ENCODE assay signal across 1 cellular context in the genomic region with DNA sequence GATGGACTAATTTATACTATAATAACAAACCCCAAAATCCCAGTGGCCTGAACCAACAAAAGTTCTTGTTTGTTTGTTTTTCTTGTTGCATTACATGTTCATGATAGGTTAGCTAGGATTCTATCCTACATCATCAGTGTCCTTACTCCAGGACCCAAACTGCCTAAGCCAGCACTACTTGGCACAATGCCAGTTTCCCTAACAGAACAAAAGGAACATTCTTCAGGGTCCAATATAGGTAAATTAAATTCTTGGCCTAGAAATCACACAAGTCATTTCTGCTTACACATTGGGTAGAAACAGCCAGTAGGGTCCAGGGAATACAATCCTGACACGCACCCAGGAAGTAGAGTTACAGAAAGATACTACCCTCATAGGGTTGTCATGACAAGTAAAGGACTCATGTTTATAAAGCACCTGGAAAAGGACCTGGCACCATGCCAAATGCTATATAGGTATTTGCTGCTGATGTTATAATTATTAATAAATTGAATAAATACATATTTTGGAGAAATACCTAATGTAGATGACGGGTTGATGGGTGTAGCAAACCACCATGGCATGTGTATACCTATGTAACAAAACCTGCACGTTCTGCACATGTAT.
TF ChIP-seq lines count a peak whose summit lies in the region.

No MANE protein-coding gene starts in this region.

TF ChIP-seq in HEK293, 187 proteins besides CTCF, POLR2A, EP300 and RAD21 (continued from another document and continues in another):
- TF ChIP-seq, protein P1, sequence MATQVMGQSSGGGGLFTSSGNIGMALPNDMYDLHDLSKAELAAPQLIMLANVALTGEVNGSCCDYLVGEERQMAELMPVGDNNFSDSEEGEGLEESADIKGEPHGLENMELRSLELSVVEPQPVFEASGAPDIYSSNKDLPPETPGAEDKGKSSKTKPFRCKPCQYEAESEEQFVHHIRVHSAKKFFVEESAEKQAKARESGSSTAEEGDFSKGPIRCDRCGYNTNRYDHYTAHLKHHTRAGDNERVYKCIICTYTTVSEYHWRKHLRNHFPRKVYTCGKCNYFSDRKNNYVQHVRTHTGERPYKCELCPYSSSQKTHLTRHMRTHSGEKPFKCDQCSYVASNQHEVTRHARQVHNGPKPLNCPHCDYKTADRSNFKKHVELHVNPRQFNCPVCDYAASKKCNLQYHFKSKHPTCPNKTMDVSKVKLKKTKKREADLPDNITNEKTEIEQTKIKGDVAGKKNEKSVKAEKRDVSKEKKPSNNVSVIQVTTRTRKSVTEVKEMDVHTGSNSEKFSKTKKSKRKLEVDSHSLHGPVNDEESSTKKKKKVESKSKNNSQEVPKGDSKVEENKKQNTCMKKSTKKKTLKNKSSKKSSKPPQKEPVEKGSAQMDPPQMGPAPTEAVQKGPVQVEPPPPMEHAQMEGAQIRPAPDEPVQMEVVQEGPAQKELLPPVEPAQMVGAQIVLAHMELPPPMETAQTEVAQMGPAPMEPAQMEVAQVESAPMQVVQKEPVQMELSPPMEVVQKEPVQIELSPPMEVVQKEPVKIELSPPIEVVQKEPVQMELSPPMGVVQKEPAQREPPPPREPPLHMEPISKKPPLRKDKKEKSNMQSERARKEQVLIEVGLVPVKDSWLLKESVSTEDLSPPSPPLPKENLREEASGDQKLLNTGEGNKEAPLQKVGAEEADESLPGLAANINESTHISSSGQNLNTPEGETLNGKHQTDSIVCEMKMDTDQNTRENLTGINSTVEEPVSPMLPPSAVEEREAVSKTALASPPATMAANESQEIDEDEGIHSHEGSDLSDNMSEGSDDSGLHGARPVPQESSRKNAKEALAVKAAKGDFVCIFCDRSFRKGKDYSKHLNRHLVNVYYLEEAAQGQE (tag by site-specific recombination; IDR thresholded peaks at IDR 0.05): no peak
- TF ChIP-seq, protein P2, sequence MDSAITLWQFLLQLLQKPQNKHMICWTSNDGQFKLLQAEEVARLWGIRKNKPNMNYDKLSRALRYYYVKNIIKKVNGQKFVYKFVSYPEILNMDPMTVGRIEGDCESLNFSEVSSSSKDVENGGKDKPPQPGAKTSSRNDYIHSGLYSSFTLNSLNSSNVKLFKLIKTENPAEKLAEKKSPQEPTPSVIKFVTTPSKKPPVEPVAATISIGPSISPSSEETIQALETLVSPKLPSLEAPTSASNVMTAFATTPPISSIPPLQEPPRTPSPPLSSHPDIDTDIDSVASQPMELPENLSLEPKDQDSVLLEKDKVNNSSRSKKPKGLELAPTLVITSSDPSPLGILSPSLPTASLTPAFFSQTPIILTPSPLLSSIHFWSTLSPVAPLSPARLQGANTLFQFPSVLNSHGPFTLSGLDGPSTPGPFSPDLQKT (IDR thresholded peaks at IDR 0.05; ENCODE audit: borderline replicate concordance, low read depth, low read length): no peak
- TF ChIP-seq ZNF660 (tag by site-specific recombination; IDR thresholded peaks at IDR 0.05): peak; percentile 67; the same call in 1 of the 2 replicates
- TF ChIP-seq, protein P3, sequence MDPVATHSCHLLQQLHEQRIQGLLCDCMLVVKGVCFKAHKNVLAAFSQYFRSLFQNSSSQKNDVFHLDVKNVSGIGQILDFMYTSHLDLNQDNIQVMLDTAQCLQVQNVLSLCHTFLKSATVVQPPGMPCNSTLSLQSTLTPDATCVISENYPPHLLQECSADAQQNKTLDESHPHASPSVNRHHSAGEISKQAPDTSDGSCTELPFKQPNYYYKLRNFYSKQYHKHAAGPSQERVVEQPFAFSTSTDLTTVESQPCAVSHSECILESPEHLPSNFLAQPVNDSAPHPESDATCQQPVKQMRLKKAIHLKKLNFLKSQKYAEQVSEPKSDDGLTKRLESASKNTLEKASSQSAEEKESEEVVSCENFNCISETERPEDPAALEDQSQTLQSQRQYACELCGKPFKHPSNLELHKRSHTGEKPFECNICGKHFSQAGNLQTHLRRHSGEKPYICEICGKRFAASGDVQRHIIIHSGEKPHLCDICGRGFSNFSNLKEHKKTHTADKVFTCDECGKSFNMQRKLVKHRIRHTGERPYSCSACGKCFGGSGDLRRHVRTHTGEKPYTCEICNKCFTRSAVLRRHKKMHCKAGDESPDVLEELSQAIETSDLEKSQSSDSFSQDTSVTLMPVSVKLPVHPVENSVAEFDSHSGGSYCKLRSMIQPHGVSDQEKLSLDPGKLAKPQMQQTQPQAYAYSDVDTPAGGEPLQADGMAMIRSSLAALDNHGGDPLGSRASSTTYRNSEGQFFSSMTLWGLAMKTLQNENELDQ (tag by site-specific recombination; IDR thresholded peaks at IDR 0.05; ENCODE audit: low read depth): no peak
- TF ChIP-seq, protein P4, sequence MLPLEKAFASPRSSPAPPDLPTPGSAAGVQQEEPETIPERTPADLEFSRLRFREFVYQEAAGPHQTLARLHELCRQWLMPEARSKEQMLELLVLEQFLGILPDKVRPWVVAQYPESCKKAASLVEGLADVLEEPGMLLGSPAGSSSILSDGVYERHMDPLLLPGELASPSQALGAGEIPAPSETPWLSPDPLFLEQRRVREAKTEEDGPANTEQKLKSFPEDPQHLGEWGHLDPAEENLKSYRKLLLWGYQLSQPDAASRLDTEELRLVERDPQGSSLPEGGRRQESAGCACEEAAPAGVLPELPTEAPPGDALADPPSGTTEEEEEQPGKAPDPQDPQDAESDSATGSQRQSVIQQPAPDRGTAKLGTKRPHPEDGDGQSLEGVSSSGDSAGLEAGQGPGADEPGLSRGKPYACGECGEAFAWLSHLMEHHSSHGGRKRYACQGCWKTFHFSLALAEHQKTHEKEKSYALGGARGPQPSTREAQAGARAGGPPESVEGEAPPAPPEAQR (tag by site-specific recombination; IDR thresholded peaks at IDR 0.05): no peak
- TF ChIP-seq ZNF311 (tag by site-specific recombination; IDR thresholded peaks at IDR 0.05; ENCODE audit: borderline replicate concordance): no peak
- peak; percentile 86 for TF ChIP-seq ZNF544 (tag by site-specific recombination; IDR thresholded peaks at IDR 0.05)
- no peak for TF ChIP-seq ZNF140 (tag by site-specific recombination; IDR thresholded peaks at IDR 0.05)
- no peak for TF ChIP-seq BCL11A (tag by site-specific recombination; IDR thresholded peaks at IDR 0.05; ENCODE audit: low read depth)
- TF ChIP-seq ZNF510 (tag by site-specific recombination; IDR thresholded peaks at IDR 0.05; ENCODE audit: insufficient replicate concordance): peak; percentile 40
- TF ChIP-seq ZNF837 (tag by site-specific recombination; IDR thresholded peaks at IDR 0.05): no peak
- TF ChIP-seq ZNF561 (tag by site-specific recombination; IDR thresholded peaks at IDR 0.05; ENCODE audit: borderline replicate concordance): peak; percentile 73; the same call in 1 of the 2 replicates
- no peak for TF ChIP-seq ZNF658 (tag by site-specific recombination; IDR thresholded peaks at IDR 0.05)
- TF ChIP-seq ZNF138 (tag by site-specific recombination; IDR thresholded peaks at IDR 0.05; ENCODE audit: borderline replicate concordance): no peak
- TF ChIP-seq, protein P5, sequence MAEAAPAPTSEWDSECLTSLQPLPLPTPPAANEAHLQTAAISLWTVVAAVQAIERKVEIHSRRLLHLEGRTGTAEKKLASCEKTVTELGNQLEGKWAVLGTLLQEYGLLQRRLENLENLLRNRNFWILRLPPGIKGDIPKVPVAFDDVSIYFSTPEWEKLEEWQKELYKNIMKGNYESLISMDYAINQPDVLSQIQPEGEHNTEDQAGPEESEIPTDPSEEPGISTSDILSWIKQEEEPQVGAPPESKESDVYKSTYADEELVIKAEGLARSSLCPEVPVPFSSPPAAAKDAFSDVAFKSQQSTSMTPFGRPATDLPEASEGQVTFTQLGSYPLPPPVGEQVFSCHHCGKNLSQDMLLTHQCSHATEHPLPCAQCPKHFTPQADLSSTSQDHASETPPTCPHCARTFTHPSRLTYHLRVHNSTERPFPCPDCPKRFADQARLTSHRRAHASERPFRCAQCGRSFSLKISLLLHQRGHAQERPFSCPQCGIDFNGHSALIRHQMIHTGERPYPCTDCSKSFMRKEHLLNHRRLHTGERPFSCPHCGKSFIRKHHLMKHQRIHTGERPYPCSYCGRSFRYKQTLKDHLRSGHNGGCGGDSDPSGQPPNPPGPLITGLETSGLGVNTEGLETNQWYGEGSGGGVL (tag by site-specific recombination; IDR thresholded peaks at IDR 0.05): peak; percentile 34; the same call in 1 of the 2 replicates
- peak; percentile 34; the same call in 1 of the 2 replicates for TF ChIP-seq SALL2 (tag by site-specific recombination; IDR thresholded peaks at IDR 0.05; ENCODE audit: borderline replicate concordance)
- TF ChIP-seq, protein P6, sequence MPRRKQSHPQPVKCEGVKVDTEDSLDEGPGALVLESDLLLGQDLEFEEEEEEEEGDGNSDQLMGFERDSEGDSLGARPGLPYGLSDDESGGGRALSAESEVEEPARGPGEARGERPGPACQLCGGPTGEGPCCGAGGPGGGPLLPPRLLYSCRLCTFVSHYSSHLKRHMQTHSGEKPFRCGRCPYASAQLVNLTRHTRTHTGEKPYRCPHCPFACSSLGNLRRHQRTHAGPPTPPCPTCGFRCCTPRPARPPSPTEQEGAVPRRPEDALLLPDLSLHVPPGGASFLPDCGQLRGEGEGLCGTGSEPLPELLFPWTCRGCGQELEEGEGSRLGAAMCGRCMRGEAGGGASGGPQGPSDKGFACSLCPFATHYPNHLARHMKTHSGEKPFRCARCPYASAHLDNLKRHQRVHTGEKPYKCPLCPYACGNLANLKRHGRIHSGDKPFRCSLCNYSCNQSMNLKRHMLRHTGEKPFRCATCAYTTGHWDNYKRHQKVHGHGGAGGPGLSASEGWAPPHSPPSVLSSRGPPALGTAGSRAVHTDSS (tag by site-specific recombination; IDR thresholded peaks at IDR 0.05): no peak
- TF ChIP-seq ZNF48 (tag by site-specific recombination; IDR thresholded peaks at IDR 0.05): no peak
- peak; percentile 69 for TF ChIP-seq ZNF184 (tag by site-specific recombination; IDR thresholded peaks at IDR 0.05)
- TF ChIP-seq ZNF341 (tag by site-specific recombination; IDR thresholded peaks at IDR 0.05; ENCODE audit: low read depth): no peak
- TF ChIP-seq ZNF626 (tag by site-specific recombination; IDR thresholded peaks at IDR 0.05): 0 out of 2 replicates have a peak, but pooled peaks have one; percentile 48
- TF ChIP-seq ZNF621 (tag by site-specific recombination; IDR thresholded peaks at IDR 0.05): no peak
- peak; percentile 25 for TF ChIP-seq ZNF529 (tag by site-specific recombination; IDR thresholded peaks at IDR 0.05; ENCODE audit: insufficient replicate concordance)
- TF ChIP-seq ZNF266 (tag by site-specific recombination; IDR thresholded peaks at IDR 0.05; ENCODE audit: low read depth): no peak
- TF ChIP-seq, protein P7, sequence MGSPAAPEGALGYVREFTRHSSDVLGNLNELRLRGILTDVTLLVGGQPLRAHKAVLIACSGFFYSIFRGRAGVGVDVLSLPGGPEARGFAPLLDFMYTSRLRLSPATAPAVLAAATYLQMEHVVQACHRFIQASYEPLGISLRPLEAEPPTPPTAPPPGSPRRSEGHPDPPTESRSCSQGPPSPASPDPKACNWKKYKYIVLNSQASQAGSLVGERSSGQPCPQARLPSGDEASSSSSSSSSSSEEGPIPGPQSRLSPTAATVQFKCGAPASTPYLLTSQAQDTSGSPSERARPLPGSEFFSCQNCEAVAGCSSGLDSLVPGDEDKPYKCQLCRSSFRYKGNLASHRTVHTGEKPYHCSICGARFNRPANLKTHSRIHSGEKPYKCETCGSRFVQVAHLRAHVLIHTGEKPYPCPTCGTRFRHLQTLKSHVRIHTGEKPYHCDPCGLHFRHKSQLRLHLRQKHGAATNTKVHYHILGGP (tag by site-specific recombination; IDR thresholded peaks at IDR 0.05): peak; percentile 72; the same call in 1 of the 2 replicates
- peak; percentile 27; the same call in 1 of the 2 replicates for TF ChIP-seq ZNF624 (tag by site-specific recombination; IDR thresholded peaks at IDR 0.05)
- no peak for TF ChIP-seq HOXD13 (CRISPR knock-in tag; IDR thresholded peaks at IDR 0.05; ENCODE audit: borderline replicate concordance)
- TF ChIP-seq ZNF677 (tag by site-specific recombination; IDR thresholded peaks at IDR 0.05): 0 out of 2 replicates have a peak, but pooled peaks have one; percentile 38
- no peak for TF ChIP-seq KLF9 (tag by site-specific recombination; IDR thresholded peaks at IDR 0.05; ENCODE audit: low read depth)
- TF ChIP-seq ZSCAN23 (tag by site-specific recombination; IDR thresholded peaks at IDR 0.05): no peak
- peak; percentile 44; the same call in 1 of the 2 replicates for TF ChIP-seq ZNF214 (tag by site-specific recombination; IDR thresholded peaks at IDR 0.05; ENCODE audit: borderline replicate concordance)
- no peak for TF ChIP-seq MZF1 (tag by site-specific recombination; IDR thresholded peaks at IDR 0.05; ENCODE audit: borderline replicate concordance)
- TF ChIP-seq, protein P8, sequence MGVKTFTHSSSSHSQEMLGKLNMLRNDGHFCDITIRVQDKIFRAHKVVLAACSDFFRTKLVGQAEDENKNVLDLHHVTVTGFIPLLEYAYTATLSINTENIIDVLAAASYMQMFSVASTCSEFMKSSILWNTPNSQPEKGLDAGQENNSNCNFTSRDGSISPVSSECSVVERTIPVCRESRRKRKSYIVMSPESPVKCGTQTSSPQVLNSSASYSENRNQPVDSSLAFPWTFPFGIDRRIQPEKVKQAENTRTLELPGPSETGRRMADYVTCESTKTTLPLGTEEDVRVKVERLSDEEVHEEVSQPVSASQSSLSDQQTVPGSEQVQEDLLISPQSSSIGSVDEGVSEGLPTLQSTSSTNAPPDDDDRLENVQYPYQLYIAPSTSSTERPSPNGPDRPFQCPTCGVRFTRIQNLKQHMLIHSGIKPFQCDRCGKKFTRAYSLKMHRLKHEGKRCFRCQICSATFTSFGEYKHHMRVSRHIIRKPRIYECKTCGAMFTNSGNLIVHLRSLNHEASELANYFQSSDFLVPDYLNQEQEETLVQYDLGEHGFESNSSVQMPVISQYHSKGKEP (tag by site-specific recombination; IDR thresholded peaks at IDR 0.05): 0 out of 2 replicates have a peak, but pooled peaks have one; percentile 44
- no peak for TF ChIP-seq ZEB2 (tag by site-specific recombination; IDR thresholded peaks at IDR 0.05)
- peak; percentile 71 for TF ChIP-seq ZNF549 (tag by site-specific recombination; IDR thresholded peaks at IDR 0.05)
- no peak for TF ChIP-seq HOXC10 (CRISPR knock-in tag; IDR thresholded peaks at IDR 0.05)
- TF ChIP-seq ZNF391 (tag by site-specific recombination; IDR thresholded peaks at IDR 0.05; ENCODE audit: borderline replicate concordance, low read depth): no peak
- peak; percentile 94 for TF ChIP-seq ZNF776 (tag by site-specific recombination; IDR thresholded peaks at IDR 0.05; ENCODE audit: borderline replicate concordance)
- TF ChIP-seq, protein P9, sequence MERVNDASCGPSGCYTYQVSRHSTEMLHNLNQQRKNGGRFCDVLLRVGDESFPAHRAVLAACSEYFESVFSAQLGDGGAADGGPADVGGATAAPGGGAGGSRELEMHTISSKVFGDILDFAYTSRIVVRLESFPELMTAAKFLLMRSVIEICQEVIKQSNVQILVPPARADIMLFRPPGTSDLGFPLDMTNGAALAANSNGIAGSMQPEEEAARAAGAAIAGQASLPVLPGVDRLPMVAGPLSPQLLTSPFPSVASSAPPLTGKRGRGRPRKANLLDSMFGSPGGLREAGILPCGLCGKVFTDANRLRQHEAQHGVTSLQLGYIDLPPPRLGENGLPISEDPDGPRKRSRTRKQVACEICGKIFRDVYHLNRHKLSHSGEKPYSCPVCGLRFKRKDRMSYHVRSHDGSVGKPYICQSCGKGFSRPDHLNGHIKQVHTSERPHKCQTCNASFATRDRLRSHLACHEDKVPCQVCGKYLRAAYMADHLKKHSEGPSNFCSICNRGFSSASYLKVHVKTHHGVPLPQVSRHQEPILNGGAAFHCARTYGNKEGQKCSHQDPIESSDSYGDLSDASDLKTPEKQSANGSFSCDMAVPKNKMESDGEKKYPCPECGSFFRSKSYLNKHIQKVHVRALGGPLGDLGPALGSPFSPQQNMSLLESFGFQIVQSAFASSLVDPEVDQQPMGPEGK (tag by site-specific recombination; IDR thresholded peaks at IDR 0.05): no peak
- no peak for TF ChIP-seq ZNF121 (tag by site-specific recombination; IDR thresholded peaks at IDR 0.05)
- TF ChIP-seq ZNF354C (tag by site-specific recombination; IDR thresholded peaks at IDR 0.05; ENCODE audit: borderline replicate concordance, low read depth): no peak
- TF ChIP-seq ZNF76 (tag by site-specific recombination; IDR thresholded peaks at IDR 0.05; ENCODE audit: borderline replicate concordance, low read depth): no peak
